In the genomic region with DNA sequence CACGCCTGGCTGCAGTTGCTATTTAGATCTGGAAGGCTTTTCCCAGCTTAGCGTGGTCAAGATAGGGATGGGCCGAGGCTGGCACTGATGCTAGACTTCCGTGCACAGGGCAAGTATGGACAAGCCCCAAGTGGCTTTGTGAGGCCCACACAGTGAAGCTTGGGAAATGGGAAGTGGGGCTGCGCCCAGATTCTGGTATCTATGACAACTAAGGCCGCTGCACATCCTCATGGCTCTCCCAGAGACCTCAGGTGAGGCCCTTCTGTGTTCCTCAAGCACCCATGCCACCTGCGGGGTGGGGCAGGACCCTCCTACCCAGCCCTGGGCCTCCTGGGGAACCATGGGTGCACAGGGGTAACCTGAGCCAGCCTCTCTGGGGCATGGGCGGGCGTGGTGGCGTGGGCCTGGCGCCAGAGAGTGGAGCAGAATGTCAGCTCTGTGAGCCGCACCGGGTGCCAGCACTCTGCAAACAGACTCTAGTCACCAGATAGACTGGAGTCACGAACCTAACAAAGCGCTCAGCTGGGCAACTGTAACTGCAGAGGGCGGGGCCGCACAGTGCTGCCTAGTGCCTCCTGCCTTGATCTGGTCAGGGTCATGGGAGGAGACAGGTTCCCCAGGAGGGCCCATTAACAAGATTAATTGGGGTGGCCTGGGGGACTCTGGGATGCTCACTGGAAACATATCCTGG, we compare ENCODE assay signal across 11 cellular contexts. TPM values are rescaled to one million over a fixed set of nuclear protein-coding genes. Genes with fewer than 3 reads are reported as not detected.
DNase-seq lines count a peak whose midpoint lies in the region; ATAC-seq and TF ChIP-seq lines count a peak whose summit lies in the region.
"Had no signal": no experiment of that assay in that cellular context is flagged by ENCODE, and none has a peak within 500 bp of the region (broad histone marks: within the 10 kb centered on the region; RNA-seq: fewer than 3 reads in every experiment).

No MANE protein-coding gene starts in this region.

- no peaks in the 10 kb centered on the region for H3K9me2 ChIP-seq in MM.1S (replicated peaks; ENCODE audit: insufficient read depth, low read length)

- H3K36me3 ChIP-seq in HEK293 (ENCODE audit: control insufficient read depth in 2 of 2, insufficient read depth in 1 of 2, low read length in 2 of 2) (no peaks in the 10 kb centered on the region), colonic mucosa (no peaks in the 10 kb centered on the region), MM.1S (replicated peaks; ENCODE audit: insufficient read depth, low read length) (no peaks in the 10 kb centered on the region)

- TF ChIP-seq CTCF in HEK293 (tag by site-specific recombination; IDR thresholded peaks at IDR 0.05): no peak
- TF ChIP-seq CTCF in colonic mucosa (IDR thresholded peaks at IDR 0.05): no peak
- TF ChIP-seq CTCF in osteocyte (IDR thresholded peaks at IDR 0.05): no peak
- no peak for TF ChIP-seq CTCF in MM.1S (IDR thresholded peaks at IDR 0.05; ENCODE audit: low read length)

- H3K4me1 ChIP-seq in HEK293 (ENCODE audit: control insufficient read depth, insufficient read depth, low read length): peaks cover 7% of the 10 kb centered on the region; the same call in 1 of the 2 replicates
- no peaks in the 10 kb centered on the region for H3K4me1 ChIP-seq in colonic mucosa
- H3K4me1 ChIP-seq in MM.1S (ENCODE audit: low read length): no peaks in the 10 kb centered on the region

- H3K4me3 Mint-ChIP-seq in osteocyte (ENCODE audit: unreplicated experiment): no peak overlapping the region
- H3K4me3 Mint-ChIP-seq in activated T-helper 1 cell treated with anti-CD3 and anti-CD28 coated beads, Interleukin-12 subunit alpha, Interleukin-12 subunit beta, Interleukin-2, Interleukin-4 antibody, amounts not matched to agents 30 ng/mL and 10 ng/mL and 1 ng/mL, durations not matched to agents 14 hours and 24 hours and 36 hours: no peak overlapping the region
- H3K4me3 Mint-ChIP-seq: activated CD8-positive, alpha-beta T cell treated with anti-CD3 and anti-CD28 coated beads, Interleukin-2, amount 10 ng/mL, durations not matched to agents 7 days and 5 days; central memory CD8-positive, alpha-beta T cell had no signal

- intact Hi-C loops in colonic mucosa (cut with DNase I): no loop called here
- intact Hi-C loops in activated T-helper 1 cell treated with anti-CD3 and anti-CD28 coated beads, Interleukin-12 subunit alpha, Interleukin-12 subunit beta, Interleukin-2, Interleukin-4 antibody, amounts not matched to agents 30 ng/mL and 10 ng/mL and 1 ng/mL, durations not matched to agents 14 hours and 24 hours and 36 hours (cut with micrococcal nuclease): no loop called here

- ATAC-seq in GM21526 (IDR thresholded peaks at IDR 0.05; ENCODE audit: low FRiP score, unreplicated experiment) (no peak), HG02678 (IDR thresholded peaks at IDR 0.05; ENCODE audit: unreplicated experiment) (no peak)
- ATAC-seq: activated CD8-positive, alpha-beta T cell treated with anti-CD3 and anti-CD28 coated beads, Interleukin-2, amount 10 ng/mL, durations not matched to agents 7 days and 5 days had no signal

- peak overlapping the region; percentile 27 for H3K27ac Mint-ChIP-seq in osteocyte (ENCODE audit: unreplicated experiment)
- H3K27ac Mint-ChIP-seq in activated T-helper 1 cell treated with anti-CD3 and anti-CD28 coated beads, Interleukin-12 subunit alpha, Interleukin-12 subunit beta, Interleukin-2, Interleukin-4 antibody, amounts not matched to agents 30 ng/mL and 10 ng/mL and 1 ng/mL, durations not matched to agents 14 hours and 24 hours and 36 hours: no peak overlapping the region

- H3K27me3 Mint-ChIP-seq in osteocyte (ENCODE audit: unreplicated experiment): no peaks in the 10 kb centered on the region
- H3K27me3 Mint-ChIP-seq in activated T-helper 1 cell treated with anti-CD3 and anti-CD28 coated beads, Interleukin-12 subunit alpha, Interleukin-12 subunit beta, Interleukin-2, Interleukin-4 antibody, amounts not matched to agents 30 ng/mL and 10 ng/mL and 1 ng/mL, durations not matched to agents 14 hours and 24 hours and 36 hours (ENCODE audit: insufficient read depth): peaks cover 8% of the 10 kb centered on the region

- no peaks in the 10 kb centered on the region for H4K20me1 ChIP-seq in MM.1S (ENCODE audit: insufficient read depth, low read length)

- DNase-seq in NCI-H2196 (lab: John Stamatoyannopoulos, UW; ENCODE audit: unreplicated experiment): peak; percentile 99
- DNase-seq in colonic mucosa: peak; percentile 94
- no peak for DNase-seq in osteocyte (ENCODE audit: extremely low spot score, unreplicated experiment)
- DNase-seq in MM.1S: no peak
- DNase-seq in activated T-helper 1 cell treated with anti-CD3 and anti-CD28 coated beads, Interleukin-12 subunit alpha, Interleukin-12 subunit beta, Interleukin-2, Interleukin-4 antibody, amounts not matched to agents 30 ng/mL and 10 ng/mL and 1 ng/mL, durations not matched to agents 14 hours and 24 hours and 36 hours (ENCODE audit: low spot score): no peak
- DNase-seq: activated CD8-positive, alpha-beta T cell treated with anti-CD3 and anti-CD28 coated beads, Interleukin-2, amount 10 ng/mL, durations not matched to agents 7 days and 5 days; NCI-H1048 had no signal

- POLR2A ChIA-PET in HEK293 (lab: Yijun Ruan, JAX): interaction anchor here (0.6 to 1.3 kb wide), 2 partner anchors 22 to 50 kb away, joined by 4 to 7 read pairs; no protein-coding TSS in a partner anchor

- peaks cover 21% of the 10 kb centered on the region for H3K4me1 Mint-ChIP-seq in osteocyte (ENCODE audit: unreplicated experiment)
- no peaks in the 10 kb centered on the region for H3K4me1 Mint-ChIP-seq in activated T-helper 1 cell treated with anti-CD3 and anti-CD28 coated beads, Interleukin-12 subunit alpha, Interleukin-12 subunit beta, Interleukin-2, Interleukin-4 antibody, amounts not matched to agents 30 ng/mL and 10 ng/mL and 1 ng/mL, durations not matched to agents 14 hours and 24 hours and 36 hours (ENCODE audit: low read depth)
- H3K4me1 Mint-ChIP-seq: central memory CD8-positive, alpha-beta T cell had no signal

- H3K9me3 ChIP-seq in HEK293 (ENCODE audit: control insufficient read depth, insufficient read depth, low read depth, low read length) (no peaks in the 10 kb centered on the region), colonic mucosa (no peaks in the 10 kb centered on the region), MM.1S (replicated peaks; ENCODE audit: insufficient read depth, low read length) (no peaks in the 10 kb centered on the region)

- H3K4me3 ChIP-seq in HEK293 (ENCODE audit: low read depth, low read length) (no peak overlapping the region), colonic mucosa (no peak overlapping the region), MM.1S (ENCODE audit: low read length) (no peak overlapping the region)

- H3K9ac ChIP-seq in colonic mucosa (ENCODE audit: low read depth in 2 of 2, low read length in 2 of 2) (peak overlapping the region; percentile 44 to 79), MM.1S (ENCODE audit: low read length) (no peak overlapping the region)

- H3K27me3 ChIP-seq in colonic mucosa: no peaks in the 10 kb centered on the region
- no peaks in the 10 kb centered on the region for H3K27me3 ChIP-seq in MM.1S (replicated peaks; ENCODE audit: insufficient read depth, low read length)

- H3K9me3 Mint-ChIP-seq in osteocyte (ENCODE audit: unreplicated experiment): no peaks in the 10 kb centered on the region
- no peaks in the 10 kb centered on the region for H3K9me3 Mint-ChIP-seq in activated T-helper 1 cell treated with anti-CD3 and anti-CD28 coated beads, Interleukin-12 subunit alpha, Interleukin-12 subunit beta, Interleukin-2, Interleukin-4 antibody, amounts not matched to agents 30 ng/mL and 10 ng/mL and 1 ng/mL, durations not matched to agents 14 hours and 24 hours and 36 hours
- H3K9me3 Mint-ChIP-seq: central memory CD8-positive, alpha-beta T cell had no signal

- no peaks in the 10 kb centered on the region for H3K36me3 Mint-ChIP-seq in osteocyte (ENCODE audit: unreplicated experiment)
- no peaks in the 10 kb centered on the region for H3K36me3 Mint-ChIP-seq in activated T-helper 1 cell treated with anti-CD3 and anti-CD28 coated beads, Interleukin-12 subunit alpha, Interleukin-12 subunit beta, Interleukin-2, Interleukin-4 antibody, amounts not matched to agents 30 ng/mL and 10 ng/mL and 1 ng/mL, durations not matched to agents 14 hours and 24 hours and 36 hours (ENCODE audit: low read depth)

- no peak overlapping the region for H3K4me2 ChIP-seq in MM.1S (ENCODE audit: low read depth, low read length)

- H3F3A ChIP-seq in MM.1S (ENCODE audit: insufficient read depth, low read length): no peaks in the 10 kb centered on the region

- H3K79me2 ChIP-seq in MM.1S (ENCODE audit: low read length): no peaks in the 10 kb centered on the region

- H2AFZ ChIP-seq in MM.1S (ENCODE audit: low read length): no peak overlapping the region

- peak overlapping the region; percentile 61 for H3K27ac ChIP-seq in HEK293 (ENCODE audit: extremely low read depth, low read depth, low read length)
- H3K27ac ChIP-seq in colonic mucosa: peak overlapping the region; percentile 85
- H3K27ac ChIP-seq in MM.1S (ENCODE audit: low read length): no peak overlapping the region

- CTCF ChIA-PET in HEK293 (lab: Yijun Ruan, JAX): interaction anchor here (0.9 to 2.1 kb wide), 2 partner anchors 12 to 62 kb away, joined by 3 to 4 read pairs; no protein-coding TSS in a partner anchor

TF ChIP-seq in HEK293, 187 proteins besides CTCF, POLR2A, EP300 and RAD21 (continues in another document):
- TF ChIP-seq ZNF211 (tag by site-specific recombination; IDR thresholded peaks at IDR 0.05; ENCODE audit: low read depth) (no peak), ZFP37 (tag by site-specific recombination; IDR thresholded peaks at IDR 0.05) (no peak), ZBTB20 (tag by site-specific recombination; IDR thresholded peaks at IDR 0.05) (peak; percentile 36; the same call in 1 of the 2 replicates), ZNF664 (tag by site-specific recombination; IDR thresholded peaks at IDR 0.05) (no peak), ZNF610 (tag by site-specific recombination; IDR thresholded peaks at IDR 0.05; ENCODE audit: borderline replicate concordance) (no peak)
- TF ChIP-seq, protein P1, sequence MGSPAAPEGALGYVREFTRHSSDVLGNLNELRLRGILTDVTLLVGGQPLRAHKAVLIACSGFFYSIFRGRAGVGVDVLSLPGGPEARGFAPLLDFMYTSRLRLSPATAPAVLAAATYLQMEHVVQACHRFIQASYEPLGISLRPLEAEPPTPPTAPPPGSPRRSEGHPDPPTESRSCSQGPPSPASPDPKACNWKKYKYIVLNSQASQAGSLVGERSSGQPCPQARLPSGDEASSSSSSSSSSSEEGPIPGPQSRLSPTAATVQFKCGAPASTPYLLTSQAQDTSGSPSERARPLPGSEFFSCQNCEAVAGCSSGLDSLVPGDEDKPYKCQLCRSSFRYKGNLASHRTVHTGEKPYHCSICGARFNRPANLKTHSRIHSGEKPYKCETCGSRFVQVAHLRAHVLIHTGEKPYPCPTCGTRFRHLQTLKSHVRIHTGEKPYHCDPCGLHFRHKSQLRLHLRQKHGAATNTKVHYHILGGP (tag by site-specific recombination; IDR thresholded peaks at IDR 0.05): no peak

RNA-seq across cellular contexts. Expression of a gene that starts 46.4 kb away (rescaled TPM):
- total RNA-seq in colonic mucosa (1,000 to 10,000 TPM in 1 of 2 donors, 100 to 1,000 TPM in 1; 749 to 1,162 TPM), osteocyte (0.26 and 0.56 TPM in 2 replicates)
- 0.23 and 0.59 TPM in 2 replicates for total RNA-seq in activated T-helper 1 cell treated with anti-CD3 and anti-CD28 coated beads, Interleukin-12 subunit alpha, Interleukin-12 subunit beta, Interleukin-2, Interleukin-4 antibody, amounts not matched to agents 30 ng/mL and 10 ng/mL and 1 ng/mL, durations not matched to agents 14 hours and 24 hours and 36 hours

Comparison
In these comparisons a context has a peak if more than half of its experiments do, and no peak if none do; other contexts are left out.
1. DNase-seq: peak in NCI-H2196 (single experiment) and colonic mucosa (single experiment); none in osteocyte (single experiment), MM.1S (single experiment) and activated T-helper 1 cell treated with anti-CD3 and anti-CD28 coated beads, Interleukin-12 subunit alpha, Interleukin-12 subunit beta, Interleukin-2, Interleukin-4 antibody, amounts not matched to agents 30 ng/mL and 10 ng/mL and 1 ng/mL, durations not matched to agents 14 hours and 24 hours and 36 hours (single experiment).
2. RNA of a gene that starts 46.4 kb away (total RNA-seq): 749 to 1,162 TPM in colonic mucosa; 0.26 to 0.56 TPM in osteocyte and 0.23 to 0.59 TPM in activated T-helper 1 cell treated with anti-CD3 and anti-CD28 coated beads, Interleukin-12 subunit alpha, Interleukin-12 subunit beta, Interleukin-2, Interleukin-4 antibody, amounts not matched to agents 30 ng/mL and 10 ng/mL and 1 ng/mL, durations not matched to agents 14 hours and 24 hours and 36 hours; every median in the first group is over 100 times any median in the second.